Comparison of ENCODE assay signal across 9 cellular contexts in the genomic region with DNA sequence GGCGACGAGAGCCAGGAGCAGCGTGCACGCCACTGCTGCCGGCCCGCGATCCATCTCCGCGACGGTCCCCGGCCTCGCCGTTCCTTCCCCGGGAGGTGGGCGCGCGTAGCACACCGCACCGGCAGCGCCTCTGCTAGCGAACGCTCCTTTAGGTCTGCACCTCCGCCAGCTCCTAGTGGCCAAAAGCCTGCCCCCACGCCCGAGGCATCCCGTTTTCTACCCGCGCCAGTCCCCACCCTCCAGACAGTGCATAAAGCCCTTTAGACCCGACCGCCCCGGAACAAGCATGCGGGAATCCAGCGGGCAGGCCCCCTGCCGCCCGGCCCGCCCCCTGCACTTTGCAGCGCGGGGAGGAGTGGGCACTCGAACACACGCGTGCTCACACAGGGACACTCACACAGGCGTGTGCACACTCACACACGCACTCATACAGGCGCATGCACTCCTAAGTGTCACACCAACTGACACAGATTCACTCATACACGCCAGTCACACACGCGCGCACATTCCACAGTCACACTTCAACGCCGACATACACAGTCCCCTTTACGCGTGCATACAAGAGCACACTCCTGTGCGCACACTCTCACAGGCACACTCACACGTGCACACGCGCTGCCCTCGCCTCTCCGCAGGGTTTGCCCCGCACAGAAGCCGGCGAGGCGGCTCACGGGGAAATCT. TPM values are rescaled to one million over a fixed set of nuclear protein-coding genes. Genes with fewer than 3 reads are reported as not detected.
DNase-seq lines count a peak whose midpoint lies in the region; ATAC-seq and TF ChIP-seq lines count a peak whose summit lies in the region.
"Had no signal": no experiment of that assay in that cellular context is flagged by ENCODE, and none has a peak within 500 bp of the region (broad histone marks: within the 10 kb centered on the region; RNA-seq: fewer than 3 reads in every experiment).

A gene (minus strand): TSS at position 189 of the 681 bp plus-strand sequence. CDS start 135 bp downstream, at position 54.

- peaks cover 28% of the 10 kb centered on the region for H3K27me3 ChIP-seq in mesendoderm (ENCODE audit: insufficient read depth, low read length, poor library complexity)
- H3K27me3 ChIP-seq in stomach = peaks cover 0 to 67% (median 39%) of the 10 kb centered on the region in 3 donors

- H3K4ac ChIP-seq in mesendoderm (ENCODE audit: low read depth, low read length) = no peak within 1 kb of the TSS

- no peak within 1 kb of the TSS for H2AK5ac ChIP-seq in mesendoderm (ENCODE audit: low read length)

- no peak within 1 kb of the TSS for H4K8ac ChIP-seq in mesendoderm (ENCODE audit: low read depth, low read length)

- no peak within 1 kb of the TSS for H4K5ac ChIP-seq in mesendoderm (ENCODE audit: low read length)

- no peak within 1 kb of the TSS for H3K9ac ChIP-seq in mesendoderm (ENCODE audit: low read length)

- peak within 1 kb of the TSS; percentile 91 for H3K27ac Mint-ChIP-seq in T-helper 17 cell

- no peak within 1 kb of the TSS for H2BK120ac ChIP-seq in mesendoderm (ENCODE audit: low read depth, low read length)

- H3K79me2 ChIP-seq in mesendoderm (ENCODE audit: control insufficient read depth, insufficient read depth, low read length) = no peaks in the 10 kb centered on the region

- H3K18ac ChIP-seq in mesendoderm (ENCODE audit: low read length) = no peak within 1 kb of the TSS

- H3K4me2 ChIP-seq in mesendoderm (ENCODE audit: low read length) = peak within 1 kb of the TSS; percentile 50

- H2BK15ac ChIP-seq in mesendoderm (replicated peaks; ENCODE audit: low read depth) = no peak within 1 kb of the TSS

- H3K36me3 ChIP-seq in mesendoderm (ENCODE audit: control insufficient read depth, insufficient read depth, low read length) (no peaks in the 10 kb centered on the region), stomach (no peaks in the 10 kb centered on the region)

- WGBS in mesendoderm (ENCODE audit: extremely low coverage, insufficient coverage, low lambda C conversion rate) = no CpG with 5 or more reads among the region's 63 CpGs
- WGBS in stomach, 5 donors = 1% methylated on average over 40 to 63 of the region's 63 CpGs

- DNase-seq in GM20000 (ENCODE audit: low spot score) = peak; percentile 42
- DNase-seq in T-helper 17 cell = peak in 2 of 3 donors; percentile 7 to 15
- peak; percentile 80 for DNase-seq in ecto neural progenitor cell (ENCODE audit: low spot score)
- DNase-seq in mesendoderm = peak; percentile 32
- DNase-seq in stomach = no peak
- no peak for DNase-seq in NCI-H2029 treated with DMSO at 0.1 percent for 48 hours (lab: John Stamatoyannopoulos, UW)

- TF ChIP-seq POLR2A in stomach (IDR thresholded peaks at IDR 0.05) = no peak

- intact Hi-C loops in stomach (cut with DNase I; ENCODE audit: low total_unique reads) = no loop called here

- H3K9me3 ChIP-seq in T-helper 17 cell (ENCODE audit: control insufficient read depth, low read length, poor library complexity, severe bottlenecking) = no peaks in the 10 kb centered on the region
- H3K9me3 ChIP-seq in stomach = no peaks in the 10 kb centered on the region

- H3K4me1 Mint-ChIP-seq in T-helper 17 cell = peaks cover 30% of the 10 kb centered on the region

- no peak within 1 kb of the TSS for H3K4me3 ChIP-seq in mesendoderm (ENCODE audit: low read length)
- peak within 1 kb of the TSS; percentile 45 to 74 (median 60) for H3K4me3 ChIP-seq in stomach

- H3K27me3 Mint-ChIP-seq in T-helper 17 cell = peaks cover 46% of the 10 kb centered on the region

- peak within 1 kb of the TSS; percentile 35 for H3K23ac ChIP-seq in mesendoderm (ENCODE audit: low read length)

- no peak for TF ChIP-seq EP300 in stomach (IDR thresholded peaks at IDR 0.05)

- H3K4me1 ChIP-seq in mesendoderm (ENCODE audit: control insufficient read depth, low read depth, low read length) (no peaks in the 10 kb centered on the region), stomach (peaks cover 37 to 45% (median 44%) of the 10 kb centered on the region in 4 donors)

- no peak within 1 kb of the TSS for H3K27ac ChIP-seq in mesendoderm (ENCODE audit: low read depth, low read length)
- H3K27ac ChIP-seq in stomach = no peak within 1 kb of the TSS

- no peaks in the 10 kb centered on the region for H3K79me1 ChIP-seq in mesendoderm (ENCODE audit: low read length)

- H3K56ac ChIP-seq in mesendoderm (ENCODE audit: low read length) = peak within 1 kb of the TSS; percentile 37

- peak within 1 kb of the TSS; percentile 99 for H3K4me3 Mint-ChIP-seq in T-helper 17 cell

- peak; percentile 32 for ATAC-seq in T-helper 17 cell
- no peak for ATAC-seq in HG03432 (IDR thresholded peaks at IDR 0.05; ENCODE audit: unreplicated experiment)
- no peak for ATAC-seq in HG03025 (IDR thresholded peaks at IDR 0.05; ENCODE audit: low FRiP score, unreplicated experiment)

- no peak within 1 kb of the TSS for H2BK5ac ChIP-seq in mesendoderm (ENCODE audit: low read length)

- peaks cover 8% of the 10 kb centered on the region for H3K36me3 Mint-ChIP-seq in T-helper 17 cell (ENCODE audit: low read depth)

- TF ChIP-seq CTCF in GM20000 (IDR thresholded peaks at IDR 0.05; ENCODE audit: extremely low read depth, missing control alignments) (no peak), stomach (IDR thresholded peaks at IDR 0.05) (no peak)

RNA-seq across cellular contexts. Expression of the gene that starts here (rescaled TPM):
- total RNA-seq in T-helper 17 cell (not detected), stomach (under 1 TPM in 3 of 5 donors, not detected in 2; under 0.01 to 0.92 (median 0.89) TPM)
- 2.0 TPM for polyA plus RNA-seq in mesendoderm (2013, experiment 1 of 2)
- polyA plus RNA-seq in mesendoderm (2013, experiment 2 of 2) = 2.0 TPM
- under 1 TPM in 2 of 3 donors, not detected in 1; 0.06 to 0.28 TPM for polyA plus RNA-seq in stomach
- total RNA-seq: T-helper 1 cell treated with Interleukin-12 subunit alpha and Interleukin-12 subunit beta and Interleukin-4 antibody, amounts not matched to agents 30 ng/mL and 1 ng/mL, for 36 hours had no signal

Comparison
In these comparisons a context has a peak if more than half of its experiments do, and no peak if none do; other contexts are left out.
1. Peak in DNase-seq and ATAC-seq in T-helper 17 cell; RNA of the gene not detected or under 1 TPM.
2. DNase-seq: peak in GM20000 (single experiment), ecto neural progenitor cell (single experiment) and mesendoderm (single experiment); none in stomach (single experiment) and NCI-H2029 treated with DMSO at 0.1 percent for 48 hours (single experiment).